8 cellular contexts compared by ENCODE assay signal in genomic region chr20:24102290-24102689, GRCh38.
DNase-seq lines count a peak whose midpoint lies in the region; ATAC-seq and TF ChIP-seq lines count a peak whose summit lies in the region.

No MANE protein-coding gene starts in this region.

- H3K4me1 Mint-ChIP-seq in endodermal cell: peaks cover 9% of the 10 kb centered on the region
- H3K4me1 Mint-ChIP-seq in stimulated activated naive CD8-positive, alpha-beta T cell treated with anti-CD3 and anti-CD28 coated beads, Interleukin-15, amount 100 ng/mL, for 72 hours: peaks cover 16% of the 10 kb centered on the region

- H3K9me3 ChIP-seq in cardiac muscle cell (ENCODE audit: low read depth) (no peaks in the 10 kb centered on the region), endodermal cell (ENCODE audit: control insufficient read depth, low read length) (no peaks in the 10 kb centered on the region), breast epithelium (no peaks in the 10 kb centered on the region)

- no peaks in the 10 kb centered on the region for H3K9me3 Mint-ChIP-seq in endodermal cell
- no peaks in the 10 kb centered on the region for H3K9me3 Mint-ChIP-seq in stimulated activated naive CD8-positive, alpha-beta T cell treated with anti-CD3 and anti-CD28 coated beads, Interleukin-15, amount 100 ng/mL, for 72 hours

- no peak overlapping the region for H3K4me3 ChIP-seq in cardiac muscle cell
- no peak overlapping the region for H3K4me3 ChIP-seq in endodermal cell (ENCODE audit: low read length)
- no peak overlapping the region for H3K4me3 ChIP-seq in breast epithelium

- intact Hi-C loops in cardiac septum (cut with DNase I): no loop called here
- intact Hi-C loops in breast epithelium (cut with DNase I; ENCODE audit: low total_unique reads): no loop called here

- WGBS in endodermal cell (ENCODE audit: insufficient coverage in 1 of 2, insufficient read length in 1 of 2), 2 experiments: 54 to 62% methylated on average over 7 of the region's 7 CpGs

- TF ChIP-seq CTCF in cardiac muscle cell (IDR thresholded peaks at IDR 0.05; ENCODE audit: low read depth, low read length) (peak; percentile 48), endodermal cell (conservative IDR thresholded peaks at IDR 0.05) (peak; percentile 84), breast epithelium (IDR thresholded peaks at IDR 0.05) (no peak)

- TF ChIP-seq POLR2A in breast epithelium (IDR thresholded peaks at IDR 0.05): no peak

- no peaks in the 10 kb centered on the region for H3K36me3 Mint-ChIP-seq in endodermal cell (ENCODE audit: low read depth)

- peak in 1 of 2 donors; percentile 39 for DNase-seq in cardiac muscle cell (ENCODE audit: low read depth in 1 of 2, low spot score in 1 of 2)
- no peak for DNase-seq in cardiac septum (ENCODE audit: low spot score)
- DNase-seq in NOMO-1 treated with DMSO at 0.1 percent for 48 hours (lab: John Stamatoyannopoulos, UW; ENCODE audit: unreplicated experiment): peak; percentile 68
- DNase-seq in endodermal cell: peak; percentile 86
- peak; percentile 15 to 33 for DNase-seq in stimulated activated naive CD8-positive, alpha-beta T cell treated with anti-CD3 and anti-CD28 coated beads, Interleukin-15, amount 100 ng/mL, for 72 hours
- DNase-seq in NCI-H2227 (lab: John Stamatoyannopoulos, UW; ENCODE audit: unreplicated experiment): no peak
- DNase-seq in breast epithelium (ENCODE audit: low spot score in 2 of 2): no peak

- H3K27me3 ChIP-seq in cardiac muscle cell (no peaks in the 10 kb centered on the region), endodermal cell (ENCODE audit: control insufficient read depth, insufficient read depth, low read length, poor library complexity, severe bottlenecking) (no peaks in the 10 kb centered on the region), breast epithelium (no peaks in the 10 kb centered on the region)

- H3K4me1 ChIP-seq in cardiac muscle cell (ENCODE audit: low read depth) (peaks cover 1% of the 10 kb centered on the region), endodermal cell (ENCODE audit: control insufficient read depth, insufficient read depth, low read length) (no peaks in the 10 kb centered on the region), breast epithelium (no peaks in the 10 kb centered on the region)

- peak overlapping the region; percentile 26 for H3K27ac Mint-ChIP-seq in endodermal cell
- H3K27ac Mint-ChIP-seq in stimulated activated naive CD8-positive, alpha-beta T cell treated with anti-CD3 and anti-CD28 coated beads, Interleukin-15, amount 100 ng/mL, for 72 hours: peak overlapping the region in 1 of 2 donors; percentile 19

- H3K4me3 Mint-ChIP-seq in endodermal cell: no peak overlapping the region
- no peak overlapping the region for H3K4me3 Mint-ChIP-seq in stimulated activated naive CD8-positive, alpha-beta T cell treated with anti-CD3 and anti-CD28 coated beads, Interleukin-15, amount 100 ng/mL, for 72 hours

- H3K27ac ChIP-seq in cardiac muscle cell (no peak overlapping the region), endodermal cell (ENCODE audit: low read depth, low read length) (no peak overlapping the region), breast epithelium (no peak overlapping the region)

- H3K9ac ChIP-seq in endodermal cell (ENCODE audit: extremely low read depth, low read length, poor library complexity, severe bottlenecking): no peak overlapping the region

- H3K36me3 ChIP-seq in cardiac muscle cell (no peaks in the 10 kb centered on the region), endodermal cell (ENCODE audit: control insufficient read depth, insufficient read depth, low read length) (no peaks in the 10 kb centered on the region), breast epithelium (no peaks in the 10 kb centered on the region)

- peak; percentile 45 for ATAC-seq in stimulated activated naive CD8-positive, alpha-beta T cell treated with anti-CD3 and anti-CD28 coated beads, Interleukin-15, amount 100 ng/mL, for 72 hours
- no peak for ATAC-seq in GM18519 (IDR thresholded peaks at IDR 0.05; ENCODE audit: low FRiP score, unreplicated experiment)

- H3K27me3 Mint-ChIP-seq in endodermal cell (ENCODE audit: insufficient read depth): peaks cover 1% of the 10 kb centered on the region
- peaks cover 16% of the 10 kb centered on the region for H3K27me3 Mint-ChIP-seq in stimulated activated naive CD8-positive, alpha-beta T cell treated with anti-CD3 and anti-CD28 coated beads, Interleukin-15, amount 100 ng/mL, for 72 hours

Comparison
In these comparisons a context has a peak if more than half of its experiments do, and no peak if none do; other contexts are left out.
1. DNase-seq: peak in NOMO-1 treated with DMSO at 0.1 percent for 48 hours (single experiment), endodermal cell (single experiment) and stimulated activated naive CD8-positive, alpha-beta T cell treated with anti-CD3 and anti-CD28 coated beads, Interleukin-15, amount 100 ng/mL, for 72 hours (2 of 2); none in cardiac septum (single experiment), NCI-H2227 (single experiment) and breast epithelium (0 of 2).
2. CTCF ChIP-seq: peak in cardiac muscle cell (single experiment) and endodermal cell (single experiment); none in breast epithelium (0 of 3).